ENCODE assay signal across 13 cellular contexts in genomic region chr20:41309817-41310216, GRCh38. TPM values are rescaled to one million over a fixed set of nuclear protein-coding genes. Genes with fewer than 3 reads are reported as not detected.
DNase-seq lines count a peak whose midpoint lies in the region; ATAC-seq and TF ChIP-seq lines count a peak whose summit lies in the region.
"Had no signal": no experiment of that assay in that cellular context is flagged by ENCODE, and none has a peak within 500 bp of the region (broad histone marks: within the 10 kb centered on the region; RNA-seq: fewer than 3 reads in every experiment).

No MANE protein-coding gene starts in this region.

- H3K4me3 ChIP-seq in osteoblast (ENCODE audit: insufficient read depth, low read length): no peak overlapping the region

- ATAC-seq in T-helper 17 cell: no peak
- no peak for ATAC-seq in HG03095 (IDR thresholded peaks at IDR 0.05; ENCODE audit: unreplicated experiment)

- peaks cover 9% of the 10 kb centered on the region for H4K20me1 ChIP-seq in osteoblast (ENCODE audit: insufficient read depth, low read length)

- H3K36me3 Mint-ChIP-seq in T-helper 17 cell (ENCODE audit: low read depth): peaks cover 7% of the 10 kb centered on the region

- H3K27ac Mint-ChIP-seq in T-helper 17 cell: no peak overlapping the region

- no peak for TF ChIP-seq CTCF in osteoblast (IDR thresholded peaks at IDR 0.05; ENCODE audit: extremely low read depth, low read depth, low read length)

- peaks cover 90% of the 10 kb centered on the region for H3K79me2 ChIP-seq in osteoblast (ENCODE audit: insufficient read depth, low read length)

- H3K4me1 ChIP-seq in osteoblast (ENCODE audit: insufficient read depth, low read length): peaks cover 39% of the 10 kb centered on the region

- H3K27me3 Mint-ChIP-seq in T-helper 17 cell: no peaks in the 10 kb centered on the region

- no peak overlapping the region for H3K4me3 Mint-ChIP-seq in T-helper 17 cell

- H3K27me3 ChIP-seq in osteoblast (ENCODE audit: insufficient read depth, low read length): no peaks in the 10 kb centered on the region

- H3K36me3 ChIP-seq in osteoblast (ENCODE audit: insufficient read depth, low read length): peaks cover 8% of the 10 kb centered on the region

- peaks cover 5% of the 10 kb centered on the region for H3K4me1 Mint-ChIP-seq in T-helper 17 cell

- peak; percentile 88 for DNase-seq in EH (ENCODE audit: low read depth)
- DNase-seq in RPMI7951 (ENCODE audit: low read depth): peak; percentile 94
- DNase-seq in osteoblast (ENCODE audit: insufficient read length, low spot score, missing footprints): no peak
- no peak for DNase-seq in T-helper 17 cell
- DNase-seq in medulla oblongata (ENCODE audit: extremely low spot score): no peak
- DNase-seq in NCI-H524 (lab: John Stamatoyannopoulos, UW): no peak
- DNase-seq: activated CD4-positive, alpha-beta T cell treated with anti-CD3 and anti-CD28 coated beads, Interleukin-2, amount 50 U/mL, for 1 hour; activated naive CD4-positive, alpha-beta T cell; effector CD8-positive, alpha-beta T cell; NCI-H69 had no signal

- H2AFZ ChIP-seq in osteoblast (ENCODE audit: low read length): no peak overlapping the region

- H3K9me3 ChIP-seq in osteoblast (ENCODE audit: low read depth, low read length) (no peaks in the 10 kb centered on the region), T-helper 17 cell (ENCODE audit: control insufficient read depth, low read length, poor library complexity, severe bottlenecking) (no peaks in the 10 kb centered on the region)

- H3K27ac ChIP-seq in cingulate gyrus (ENCODE audit: low read depth, low read length): peak overlapping the region; percentile 50
- peak overlapping the region; percentile 95 for H3K27ac ChIP-seq in osteoblast (ENCODE audit: low read depth, low read length)

- peak overlapping the region; percentile 26 for H3K4me2 ChIP-seq in osteoblast (ENCODE audit: insufficient read depth, low read length)

RNA-seq across cellular contexts. Expression of gene ZHX3, which starts 7.7 kb away (rescaled TPM):
- total RNA-seq in RPMI7951 (2014; rRNA removed; shearing (Covaris generic)): 20.8 and 22.1 TPM in 2 replicates
- 35.4 and 36.6 TPM in 2 replicates for total RNA-seq in osteoblast
- 1 to 10 TPM; 4.1 to 4.9 TPM for total RNA-seq in T-helper 17 cell

RNA-seq across cellular contexts. Expression of gene LPIN3, which starts 30.8 kb away (rescaled TPM):
- 4.5 and 6.0 TPM in 2 replicates for total RNA-seq in RPMI7951 (2014; rRNA removed; shearing (Covaris generic))
- total RNA-seq in osteoblast (9.0 and 10.3 TPM in 2 replicates), T-helper 17 cell (under 1 TPM; 0.16 to 0.67 TPM)

RNA-seq across cellular contexts. Expression of gene EMILIN3, which starts 56.8 kb away (rescaled TPM):
- 0.10 and 0.12 TPM in 2 replicates for total RNA-seq in RPMI7951 (2014; rRNA removed; shearing (Covaris generic))
- total RNA-seq in osteoblast (not detected in 2 replicates), T-helper 17 cell (not detected)
- total RNA-seq: myocyte had no signal

Comparison
In these comparisons a context has a peak if more than half of its experiments do, and no peak if none do; other contexts are left out.
1. DNase-seq: peak in EH (single experiment) and RPMI7951 (single experiment); none in osteoblast (single experiment), T-helper 17 cell (0 of 3), medulla oblongata (single experiment) and NCI-H524 (0 of 2).